11 cellular contexts compared by ENCODE assay signal in genomic region chr20:31869673-31869941, GRCh38. TPM values are rescaled to one million over a fixed set of nuclear protein-coding genes. Genes with fewer than 3 reads are reported as not detected.
DNase-seq lines count a peak whose midpoint lies in the region; ATAC-seq and TF ChIP-seq lines count a peak whose summit lies in the region.
"Had no signal": no experiment of that assay in that cellular context is flagged by ENCODE, and none has a peak within 500 bp of the region (broad histone marks: within the 10 kb centered on the region; RNA-seq: fewer than 3 reads in every experiment).

No MANE protein-coding gene starts in this region.

- ATAC-seq in central memory CD8-positive, alpha-beta T cell (replicated peaks; ENCODE audit: extremely low read depth, poor library complexity, severe bottlenecking), result no peak
- ATAC-seq in upper lobe of right lung, result no peak

- peaks cover 3% of the 10 kb centered on the region for H3K36me3 Mint-ChIP-seq in activated naive CD4-positive, alpha-beta T cell treated with anti-CD3 and anti-CD28 coated beads, Interleukin-2, amount 10 ng/mL, durations not matched to agents 7 days and 5 days
- H3K36me3 Mint-ChIP-seq in central memory CD8-positive, alpha-beta T cell (ENCODE audit: insufficient read depth), result peaks cover 1% of the 10 kb centered on the region

- peaks cover 68% of the 10 kb centered on the region for H3K27me3 Mint-ChIP-seq in activated naive CD4-positive, alpha-beta T cell treated with anti-CD3 and anti-CD28 coated beads, Interleukin-2, amount 10 ng/mL, durations not matched to agents 7 days and 5 days
- H3K27me3 Mint-ChIP-seq in central memory CD8-positive, alpha-beta T cell, result peaks cover 56% of the 10 kb centered on the region

- no peak for DNase-seq in activated naive CD4-positive, alpha-beta T cell treated with anti-CD3 and anti-CD28 coated beads, Interleukin-2, amount 10 ng/mL, durations not matched to agents 7 days and 5 days
- DNase-seq in activated naive CD4-positive, alpha-beta T cell treated with anti-CD3 and anti-CD28 coated beads, Interleukin-2, amount 50 U/mL, for 16 hours, result no peak
- no peak for DNase-seq in central memory CD8-positive, alpha-beta T cell (ENCODE audit: low spot score in 2 of 2)
- no peak for DNase-seq in upper lobe of right lung
- DNase-seq in iPS-NIHi7 (ENCODE audit: extremely low spot score), result no peak
- no peak for DNase-seq in D341Med (ENCODE audit: low spot score)
- no peak for DNase-seq in germinal center (ENCODE audit: low spot score)
- DNase-seq: foreskin keratinocyte had no signal

- CTCF ChIA-PET in activated naive CD4-positive, alpha-beta T cell treated with anti-CD3 and anti-CD28 coated beads, Interleukin-2, amount 10 ng/mL, durations not matched to agents 7 days and 5 days (lab: Charles Lee), result no interaction called here

- H3K27ac ChIP-seq in muscle layer of duodenum (ENCODE audit: low read length) (no peak overlapping the region), upper lobe of right lung (no peak overlapping the region)
- H3K27ac ChIP-seq: C4-2B, foreskin keratinocyte had no signal

- peaks cover 12% of the 10 kb centered on the region for H3K4me1 Mint-ChIP-seq in activated naive CD4-positive, alpha-beta T cell treated with anti-CD3 and anti-CD28 coated beads, Interleukin-2, amount 10 ng/mL, durations not matched to agents 7 days and 5 days
- peaks cover 19% of the 10 kb centered on the region for H3K4me1 Mint-ChIP-seq in central memory CD8-positive, alpha-beta T cell

- peak overlapping the region; percentile 53 to 70 for H3K4me3 ChIP-seq in muscle layer of duodenum (ENCODE audit: low read depth in 1 of 2, low read length in 2 of 2)
- H3K4me3 ChIP-seq in upper lobe of right lung, result peak overlapping the region; percentile 68

- TF ChIP-seq CTCF in upper lobe of right lung (IDR thresholded peaks at IDR 0.05), result no peak

- H3K27me3 ChIP-seq in muscle layer of duodenum (ENCODE audit: low read depth, low read length), result peaks cover 11% of the 10 kb centered on the region
- no peaks in the 10 kb centered on the region for H3K27me3 ChIP-seq in upper lobe of right lung

- intact Hi-C loops in upper lobe of right lung (cut with DNase I), result no loop called here

- H3K36me3 ChIP-seq in muscle layer of duodenum (ENCODE audit: control insufficient read depth in 1 of 2, insufficient read depth in 2 of 2, low read length in 2 of 2) (no peaks in the 10 kb centered on the region), upper lobe of right lung (no peaks in the 10 kb centered on the region)

- H3K27ac Mint-ChIP-seq in activated naive CD4-positive, alpha-beta T cell treated with anti-CD3 and anti-CD28 coated beads, Interleukin-2, amount 10 ng/mL, durations not matched to agents 7 days and 5 days, result no peak overlapping the region
- H3K27ac Mint-ChIP-seq in central memory CD8-positive, alpha-beta T cell (ENCODE audit: low read depth), result peak overlapping the region; percentile 52

- H3K9me3 ChIP-seq in muscle layer of duodenum (ENCODE audit: control insufficient read depth in 1 of 2, low read length in 2 of 2) (no peaks in the 10 kb centered on the region), upper lobe of right lung (no peaks in the 10 kb centered on the region)

- H3K9me3 Mint-ChIP-seq in activated naive CD4-positive, alpha-beta T cell treated with anti-CD3 and anti-CD28 coated beads, Interleukin-2, amount 10 ng/mL, durations not matched to agents 7 days and 5 days, result no peaks in the 10 kb centered on the region
- H3K9me3 Mint-ChIP-seq in central memory CD8-positive, alpha-beta T cell, result no peaks in the 10 kb centered on the region

- H3K4me3 Mint-ChIP-seq in activated naive CD4-positive, alpha-beta T cell treated with anti-CD3 and anti-CD28 coated beads, Interleukin-2, amount 10 ng/mL, durations not matched to agents 7 days and 5 days, result peak overlapping the region; percentile 59
- H3K4me3 Mint-ChIP-seq in central memory CD8-positive, alpha-beta T cell, result peak overlapping the region; percentile 83

- peaks cover 4 to 11% of the 10 kb centered on the region in 2 donors for H3K4me1 ChIP-seq in muscle layer of duodenum (ENCODE audit: control insufficient read depth in 1 of 2, insufficient read depth in 2 of 2, low read length in 2 of 2)
- H3K4me1 ChIP-seq in upper lobe of right lung, result peaks cover 11% of the 10 kb centered on the region
- H3K4me1 ChIP-seq: foreskin keratinocyte had no signal

RNA-seq across cellular contexts. Expression of gene DUSP15, which starts 0.7 kb away (rescaled TPM):
- total RNA-seq in upper lobe of right lung, result 2.4 TPM
- total RNA-seq: foreskin keratinocyte, HT1080 had no signal

RNA-seq across cellular contexts. Expression of gene TTLL9, which starts 0.8 kb away (rescaled TPM):
- 0.49 TPM for total RNA-seq in upper lobe of right lung
- total RNA-seq: foreskin keratinocyte, HT1080 had no signal

RNA-seq across cellular contexts. Expression of gene FOXS1, which starts 24.2 kb away (rescaled TPM):
- total RNA-seq in upper lobe of right lung, result 3.3 TPM
- total RNA-seq: foreskin keratinocyte had no signal

RNA-seq across cellular contexts. Expression of gene MYLK2, which starts 50.5 kb away (rescaled TPM):
- not detected for total RNA-seq in upper lobe of right lung
